ENCODE assay signal across 15 cellular contexts in the genomic region with DNA sequence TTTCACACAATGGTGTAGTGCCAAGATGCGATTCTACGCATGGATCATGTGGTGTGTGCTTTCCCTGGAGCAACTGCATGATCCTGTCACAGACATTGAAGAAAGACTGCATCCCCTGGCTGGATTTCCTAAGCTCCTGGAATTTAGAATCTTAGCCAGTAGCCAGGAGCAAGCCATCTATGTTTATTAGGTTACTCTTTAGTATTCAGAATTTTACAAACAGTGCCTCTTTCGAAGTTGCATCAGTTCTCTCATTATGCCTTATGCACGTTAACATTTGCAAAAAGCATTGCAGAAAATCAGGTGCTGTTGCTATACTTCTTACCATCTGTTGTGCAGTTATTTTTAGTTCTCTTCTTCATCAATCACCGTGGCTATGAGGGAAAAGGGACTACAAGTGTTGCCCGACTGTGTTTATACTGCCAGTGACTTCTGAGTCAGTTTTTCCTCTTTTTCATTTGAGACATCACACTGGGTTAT.
DNase-seq lines count a peak whose midpoint lies in the region; ATAC-seq and TF ChIP-seq lines count a peak whose summit lies in the region.
"Had no signal": no experiment of that assay in that cellular context is flagged by ENCODE, and none has a peak within 500 bp of the region (broad histone marks: within the 10 kb centered on the region; RNA-seq: fewer than 3 reads in every experiment).

No MANE protein-coding gene starts in this region.

- H4K20me1 ChIP-seq in GM23248 (ENCODE audit: insufficient read depth): no peaks in the 10 kb centered on the region

- no peak overlapping the region for H3K27ac ChIP-seq in GM23248
- H3K27ac ChIP-seq: heart left ventricle, right atrium auricular region had no signal

- H3K27me3 ChIP-seq in GM23248 (replicated peaks; ENCODE audit: insufficient read depth) (no peaks in the 10 kb centered on the region), adipocyte (replicated peaks; ENCODE audit: control insufficient read depth, insufficient read depth, low read length) (no peaks in the 10 kb centered on the region)
- H3K27me3 ChIP-seq: heart left ventricle, right atrium auricular region had no signal

- no peak for TF ChIP-seq CTCF in fibroblast of villous mesenchyme (IDR thresholded peaks at IDR 0.05; ENCODE audit: insufficient read depth, low read depth, low read length)

- H3F3A ChIP-seq in GM23248 (ENCODE audit: insufficient read depth): no peaks in the 10 kb centered on the region

- no peaks in the 10 kb centered on the region for H3K9me2 ChIP-seq in GM23248 (ENCODE audit: insufficient read depth)

- peak overlapping the region; percentile 15 for H3K4me2 ChIP-seq in GM23248 (ENCODE audit: unreplicated experiment)

- H2AFZ ChIP-seq in GM23248: peak overlapping the region; percentile 79

- H3K9ac ChIP-seq in GM23248 (no peak overlapping the region), adipocyte (ENCODE audit: low read length) (no peak overlapping the region)

- no peak for ATAC-seq in GM18867 (IDR thresholded peaks at IDR 0.05; ENCODE audit: unreplicated experiment)
- ATAC-seq in HG03521 (IDR thresholded peaks at IDR 0.05; ENCODE audit: unreplicated experiment): no peak
- no peak for ATAC-seq in HG03095 (IDR thresholded peaks at IDR 0.05; ENCODE audit: unreplicated experiment)
- no peak for ATAC-seq in GM18907 (IDR thresholded peaks at IDR 0.05; ENCODE audit: unreplicated experiment)
- ATAC-seq: heart left ventricle had no signal

- H3K9me3 ChIP-seq in GM23248 (ENCODE audit: low read depth) (no peaks in the 10 kb centered on the region), adipocyte (ENCODE audit: control insufficient read depth, low read length) (peaks cover 3% of the 10 kb centered on the region)
- H3K9me3 ChIP-seq: right atrium auricular region had no signal

- WGBS in GM23248 (ENCODE audit: low coverage in 1 of 2, low lambda C conversion rate in 2 of 2, missing lambda C conversion rate in 2 of 2), 2 experiments: 22 to 23% methylated on average over 6 of the region's 6 CpGs

- H3K4me3 ChIP-seq in GM23248 (no peak overlapping the region), adipocyte (ENCODE audit: low read length) (no peak overlapping the region), fibroblast of villous mesenchyme (ENCODE audit: low read depth, low read length) (no peak overlapping the region)
- H3K4me3 ChIP-seq: right atrium auricular region had no signal

- H3K4me1 ChIP-seq in GM23248 (ENCODE audit: insufficient read depth): peaks cover 14% of the 10 kb centered on the region; the same call in 1 of the 2 replicates
- peaks cover 7% of the 10 kb centered on the region for H3K4me1 ChIP-seq in adipocyte (ENCODE audit: control insufficient read depth, insufficient read depth, low read length)
- H3K4me1 ChIP-seq: heart left ventricle, right atrium auricular region had no signal

- in situ Hi-C loops in GM23248 (cut with MboI): no loop called here

- H3K36me3 ChIP-seq in GM23248 (ENCODE audit: low read depth) (no peaks in the 10 kb centered on the region), adipocyte (ENCODE audit: control insufficient read depth, insufficient read depth, low read length, severe bottlenecking) (no peaks in the 10 kb centered on the region)
- H3K36me3 ChIP-seq: heart left ventricle, right atrium auricular region had no signal

- DNase-seq in AG08396 (ENCODE audit: low spot score) (peak; percentile 10), GM23248 (peak; percentile 41), adipocyte (ENCODE audit: low read depth) (peak; percentile 82), fibroblast of villous mesenchyme (ENCODE audit: low read depth) (peak; percentile 35)
- DNase-seq: activated gamma-delta T cell, amygdala, COR-L47, heart left ventricle, NCI-H1417, SHP77 treated with DMSO at 0.1 percent for 48 hours had no signal

- no peaks in the 10 kb centered on the region for H3K79me2 ChIP-seq in GM23248 (ENCODE audit: insufficient read depth)

Comparison
In these comparisons a context has a peak if more than half of its experiments do, and no peak if none do; other contexts are left out.
1. DNase-seq: peak in every context shown above with its lines; median percentile 82 in adipocyte; 41 in GM23248; 35 in fibroblast of villous mesenchyme; 10 in AG08396.